In the genomic region with DNA sequence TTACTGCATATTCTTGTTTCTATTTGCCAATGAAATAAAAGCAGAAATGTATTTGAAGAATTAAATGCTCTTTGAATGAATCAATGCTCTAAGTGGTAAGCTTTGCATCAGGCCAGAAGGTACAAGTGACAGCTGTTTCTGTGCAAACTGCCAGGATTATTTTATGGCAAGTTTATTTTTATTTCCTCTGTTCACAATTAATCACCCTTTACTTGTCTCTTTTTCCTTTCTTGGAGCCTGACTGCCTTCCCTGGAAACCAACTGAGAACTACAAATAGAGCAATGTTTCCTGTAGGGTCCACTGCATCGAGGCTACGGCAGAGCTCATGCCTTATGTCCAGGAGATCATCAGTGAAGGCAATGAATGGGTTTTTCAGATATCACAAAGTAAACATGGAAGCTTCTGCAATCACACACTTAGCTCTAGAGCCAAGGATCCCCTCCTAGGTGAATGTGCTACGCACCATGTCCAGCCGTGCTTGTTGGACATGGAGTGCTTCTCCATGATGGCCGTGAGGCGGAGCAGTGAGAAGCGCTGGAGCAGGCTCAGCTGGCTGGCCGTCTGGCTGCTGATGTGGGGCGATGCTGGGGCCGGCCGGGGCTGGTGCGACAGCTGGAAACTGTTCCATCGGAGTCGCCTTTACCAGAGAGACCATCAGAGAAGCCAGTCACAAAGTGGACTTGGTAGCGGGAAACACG, we compare ENCODE assay signal across 1 cellular context.
A peak's percentile ranks its signal among the peaks of the same experiment; 100 is the strongest.
TF ChIP-seq lines count a peak whose summit lies in the region.

No MANE protein-coding gene starts in this region.

TF ChIP-seq in HepG2, 621 proteins besides CTCF, POLR2A, EP300 and RAD21 (continued from another document):
- TF ChIP-seq ZBTB33 (CRISPR knock-in tag; IDR thresholded peaks at IDR 0.05) = 0 out of 2 replicates have a peak, but pooled peaks have one; percentile 37
- no peak for TF ChIP-seq ZNF20 (CRISPR knock-in tag; IDR thresholded peaks at IDR 0.05)
- no peak for TF ChIP-seq ZNF274 (CRISPR knock-in tag; IDR thresholded peaks at IDR 0.05)
- TF ChIP-seq ATF7 (IDR thresholded peaks at IDR 0.05) = no peak
- no peak for TF ChIP-seq ATF7 (CRISPR knock-in tag; IDR thresholded peaks at IDR 0.05)
- TF ChIP-seq, protein P1, sequence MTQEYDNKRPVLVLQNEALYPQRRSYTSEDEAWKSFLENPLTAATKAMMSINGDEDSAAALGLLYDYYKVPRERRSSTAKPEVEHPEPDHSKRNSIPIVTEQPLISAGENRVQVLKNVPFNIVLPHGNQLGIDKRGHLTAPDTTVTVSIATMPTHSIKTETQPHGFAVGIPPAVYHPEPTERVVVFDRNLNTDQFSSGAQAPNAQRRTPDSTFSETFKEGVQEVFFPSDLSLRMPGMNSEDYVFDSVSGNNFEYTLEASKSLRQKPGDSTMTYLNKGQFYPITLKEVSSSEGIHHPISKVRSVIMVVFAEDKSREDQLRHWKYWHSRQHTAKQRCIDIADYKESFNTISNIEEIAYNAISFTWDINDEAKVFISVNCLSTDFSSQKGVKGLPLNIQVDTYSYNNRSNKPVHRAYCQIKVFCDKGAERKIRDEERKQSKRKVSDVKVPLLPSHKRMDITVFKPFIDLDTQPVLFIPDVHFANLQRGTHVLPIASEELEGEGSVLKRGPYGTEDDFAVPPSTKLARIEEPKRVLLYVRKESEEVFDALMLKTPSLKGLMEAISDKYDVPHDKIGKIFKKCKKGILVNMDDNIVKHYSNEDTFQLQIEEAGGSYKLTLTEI (CRISPR knock-in tag; conservative IDR thresholded peaks at IDR 0.05) = no peak
- TF ChIP-seq, protein P2, sequence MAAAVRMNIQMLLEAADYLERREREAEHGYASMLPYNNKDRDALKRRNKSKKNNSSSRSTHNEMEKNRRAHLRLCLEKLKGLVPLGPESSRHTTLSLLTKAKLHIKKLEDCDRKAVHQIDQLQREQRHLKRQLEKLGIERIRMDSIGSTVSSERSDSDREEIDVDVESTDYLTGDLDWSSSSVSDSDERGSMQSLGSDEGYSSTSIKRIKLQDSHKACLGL (CRISPR knock-in tag; IDR thresholded peaks at IDR 0.05) = no peak
- peak; percentile 17; the same call in 1 of the 2 replicates for TF ChIP-seq ZNF501 (CRISPR knock-in tag; IDR thresholded peaks at IDR 0.05)
- no peak for TF ChIP-seq FOSL2 (CRISPR knock-in tag; IDR thresholded peaks at IDR 0.05)
- TF ChIP-seq ZNF556 (CRISPR knock-in tag; IDR thresholded peaks at IDR 0.05; ENCODE audit: borderline replicate concordance) = no peak
- TF ChIP-seq FOXA3 (CRISPR knock-in tag; IDR thresholded peaks at IDR 0.05) = peak; percentile 33; the same call in 1 of the 2 replicates
- no peak for TF ChIP-seq ZNF775 (CRISPR knock-in tag; IDR thresholded peaks at IDR 0.05; ENCODE audit: borderline replicate concordance)
- no peak for TF ChIP-seq FOXA1 (IDR thresholded peaks at IDR 0.05)
- TF ChIP-seq FOXA1 (CRISPR knock-in tag; IDR thresholded peaks at IDR 0.05) = peak; percentile 61
- TF ChIP-seq, protein P3, sequence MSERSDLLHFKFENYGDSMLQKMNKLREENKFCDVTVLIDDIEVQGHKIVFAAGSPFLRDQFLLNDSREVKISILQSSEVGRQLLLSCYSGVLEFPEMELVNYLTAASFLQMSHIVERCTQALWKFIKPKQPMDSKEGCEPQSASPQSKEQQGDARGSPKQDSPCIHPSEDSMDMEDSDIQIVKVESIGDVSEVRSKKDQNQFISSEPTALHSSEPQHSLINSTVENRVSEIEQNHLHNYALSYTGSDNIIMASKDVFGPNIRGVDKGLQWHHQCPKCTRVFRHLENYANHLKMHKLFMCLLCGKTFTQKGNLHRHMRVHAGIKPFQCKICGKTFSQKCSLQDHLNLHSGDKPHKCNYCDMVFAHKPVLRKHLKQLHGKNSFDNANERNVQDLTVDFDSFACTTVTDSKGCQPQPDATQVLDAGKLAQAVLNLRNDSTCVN (CRISPR knock-in tag; IDR thresholded peaks at IDR 0.05; ENCODE audit: borderline replicate concordance) = 0 out of 2 replicates have a peak, but pooled peaks have one; percentile 41
- TF ChIP-seq KDM5B (CRISPR knock-in tag; IDR thresholded peaks at IDR 0.05; ENCODE audit: borderline replicate concordance) = no peak
